ENCODE assay signal across 8 cellular contexts in the genomic region with DNA sequence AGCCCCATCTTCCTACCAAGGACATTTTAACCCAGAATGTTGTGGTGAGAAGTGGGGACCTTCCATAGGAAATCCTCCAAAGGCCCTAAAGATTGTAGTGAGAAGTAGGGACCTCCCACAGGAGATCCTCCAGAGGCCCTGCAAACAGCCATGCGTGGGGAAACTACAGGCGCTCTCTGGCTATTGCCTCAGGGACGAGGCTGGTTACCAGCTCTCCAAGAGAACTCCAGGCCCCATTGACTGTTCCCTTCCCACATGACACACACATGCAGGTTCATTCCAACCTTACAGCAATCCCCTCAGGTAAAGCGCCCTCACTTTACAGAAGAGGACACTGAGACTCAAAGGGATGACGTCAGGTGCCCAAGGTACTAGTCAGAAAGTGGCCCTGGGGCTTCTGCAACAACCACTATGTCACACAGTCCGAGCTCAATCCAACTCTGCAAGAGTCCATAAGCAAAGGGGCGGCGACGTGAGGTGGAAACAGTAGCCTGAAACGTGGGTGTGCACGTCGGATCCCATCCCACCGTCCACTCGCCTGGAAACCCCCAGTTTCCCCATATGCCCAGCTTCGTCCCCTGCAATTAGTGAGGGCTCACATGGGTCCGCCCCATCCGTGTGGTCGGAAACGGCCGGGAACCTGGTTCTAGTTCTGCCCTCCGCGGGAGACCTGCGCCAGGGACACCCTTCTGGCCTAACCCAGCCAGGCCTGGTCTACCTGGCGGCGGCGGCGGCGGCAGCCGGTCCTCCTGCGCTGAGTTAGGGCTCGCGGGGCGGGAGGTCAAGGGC. TPM values are rescaled to one million over a fixed set of nuclear protein-coding genes. Genes with fewer than 3 reads are reported as not detected.
A peak's percentile ranks its signal among the peaks of the same experiment; 100 is the strongest.
DNase-seq lines count a peak whose midpoint lies in the region; ATAC-seq, FAIRE-seq and TF ChIP-seq lines count a peak whose summit lies in the region.
"Not testable (repeated sequence)": the region's sequence is repeated elsewhere in the genome, so short reads cannot be mapped to it uniquely, and the experiment has no call there.

No MANE protein-coding gene starts in this region.

- not testable (repeated sequence) for TF ChIP-seq POLR2A in K562 (conservative IDR thresholded peaks at IDR 0.05)

- not testable (repeated sequence) for H3K23me2 ChIP-seq in H9 (ENCODE audit: insufficient read length, low read depth, low read length, poor library complexity, severe bottlenecking)

- H4K8ac ChIP-seq in H9 (replicated peaks; ENCODE audit: insufficient read length, low read depth, low read length): not testable (repeated sequence)

- CTCF ChIA-PET in K562 (lab: Yijun Ruan, JAX; ENCODE audit: low intra/inter-chr PET ratio): not testable (repeated sequence)

- not testable (repeated sequence) for H4K5ac ChIP-seq in H9 (ENCODE audit: insufficient read length, low read depth, low read length)

- not testable (repeated sequence) for H3K9me3 ChIP-seq in H9 (ENCODE audit: control insufficient read depth, low read depth, low read length); K562 (replicated peaks; ENCODE audit: control insufficient read depth, insufficient read depth, low read depth, low read length); right cardiac atrium (ENCODE audit: control insufficient read depth, low read length); upper lobe of right lung

- H2BK20ac ChIP-seq in H9 (ENCODE audit: low read depth, low read length, poor library complexity, severe bottlenecking): not testable (repeated sequence)

- H3K4ac ChIP-seq in H9 (ENCODE audit: low read depth, low read length): not testable (repeated sequence)

- H4K20me1 ChIP-seq in H9 (ENCODE audit: control insufficient read depth, insufficient read depth, insufficient read length); K562 (replicated peaks; ENCODE audit: control insufficient read depth, insufficient read depth, low read length): not testable (repeated sequence)

- not testable (repeated sequence) for H3T11ph ChIP-seq in H9 (ENCODE audit: low read length)

- ATAC-seq in HG03442 (IDR thresholded peaks at IDR 0.05; ENCODE audit: unreplicated experiment): peak; percentile 38
- peak; percentile 70 for ATAC-seq in K562
- peak; percentile 7 to 13 for ATAC-seq in right cardiac atrium
- peak; percentile 13 for ATAC-seq in upper lobe of right lung

- not testable (repeated sequence) for H4K91ac ChIP-seq in H9 (ENCODE audit: insufficient read length, low read depth, low read length)

- not testable (repeated sequence) for H3K79me1 ChIP-seq in H9 (ENCODE audit: insufficient read depth, low read depth, low read length, poor library complexity, severe bottlenecking)

- H3K36me3 ChIP-seq in K562 (ENCODE audit: control insufficient read depth, insufficient read depth, low read length); upper lobe of right lung: not testable (repeated sequence)

- not testable (repeated sequence) for H3K56ac ChIP-seq in H9 (ENCODE audit: insufficient read length, low read depth, low read length)

- not testable (repeated sequence) for H3K4me1 Mint-ChIP-seq in H9
- H3K4me1 Mint-ChIP-seq in T-helper 1 cell treated with Interleukin-12 subunit alpha and Interleukin-12 subunit beta and Interleukin-4 antibody, amounts not matched to agents 30 μg/mL and 1 μg/mL, for 36 hours (ENCODE audit: low read depth): peaks cover 10% of the 10 kb centered on the region
- peaks cover 10% of the 10 kb centered on the region for H3K4me1 Mint-ChIP-seq in neural crest cell

- H3K23ac ChIP-seq in H9 (ENCODE audit: insufficient read length, low read depth, low read length): not testable (repeated sequence)

- FAIRE-seq in K562 (lab: Jason Lieb, UNC): peak; percentile 91

- not testable (repeated sequence) for H2BK120ac ChIP-seq in H9 (ENCODE audit: low read depth, low read length, poor library complexity, severe bottlenecking)

- TF ChIP-seq EP300 in K562 (IDR thresholded peaks at IDR 0.05; ENCODE audit: low read length): not testable (repeated sequence)

- not testable (repeated sequence) for H2BK12ac ChIP-seq in H9 (ENCODE audit: insufficient read length, low read depth, low read length)

- TF ChIP-seq RAD21 in K562 (CRISPR knock-in tag; conservative IDR thresholded peaks at IDR 0.05 in 1 of 2, IDR thresholded peaks at IDR 0.05 in 1 of 2): not testable (repeated sequence)

- not testable (repeated sequence) for H2AFZ ChIP-seq in H9 (ENCODE audit: low read length); K562 (ENCODE audit: low read depth, low read length)

- in situ Hi-C loops in K562 (cut with MboI): loop anchor here (5.0 to 10.0 kb wide), 2 partner anchors 1082 to 1689 kb away; a partner anchor contains a TSS

- H3K79me2 ChIP-seq in H9 (ENCODE audit: insufficient read depth, low read length); K562 (ENCODE audit: control insufficient read depth, insufficient read depth, low read length): not testable (repeated sequence)

- not testable (repeated sequence) for H2BK5ac ChIP-seq in H9 (ENCODE audit: insufficient read length, low read length)

- intact Hi-C loops in K562 (cut with micrococcal nuclease); right cardiac atrium (cut with DNase I); upper lobe of right lung (cut with DNase I): not testable (repeated sequence)

- WGBS in H9 (ENCODE audit: extremely low coverage, insufficient read length, low lambda C conversion rate): no CpG with 5 or more reads among the region's 33 CpGs
- WGBS in K562 (ENCODE audit: insufficient coverage, low coverage, missing lambda C conversion rate): 20% methylated on average over 4 of the region's 33 CpGs
- WGBS in right cardiac atrium: 74% methylated on average over 4 of the region's 33 CpGs

- H3K4me2 ChIP-seq in H9 (ENCODE audit: insufficient read depth, insufficient read length, low read length) (peak overlapping the region; percentile 30), K562 (ENCODE audit: insufficient read depth, low read length) (peak overlapping the region; percentile 58)

- POLR2A ChIA-PET in K562 (lab: Yijun Ruan, JAX): not testable (repeated sequence)

- not testable (repeated sequence) for H3K9me3 Mint-ChIP-seq in H9; T-helper 1 cell treated with Interleukin-12 subunit alpha and Interleukin-12 subunit beta and Interleukin-4 antibody, amounts not matched to agents 30 μg/mL and 1 μg/mL, for 36 hours; neural crest cell

- H2BK15ac ChIP-seq in H9 (ENCODE audit: low read depth, low read length): not testable (repeated sequence)

- not testable (repeated sequence) for H3K4me1 ChIP-seq in H9 (ENCODE audit: insufficient read depth, low read length); K562 (replicated peaks in 1 of 2; ENCODE audit: control insufficient read depth in 2 of 2, insufficient read depth in 2 of 2, low read length in 2 of 2); right cardiac atrium (ENCODE audit: control insufficient read depth, insufficient read depth, low read length); upper lobe of right lung

- not testable (repeated sequence) for H3K27ac ChIP-seq in H9 (ENCODE audit: insufficient read length, low read depth, low read length); K562 (ENCODE audit: extremely low read depth, low read depth, low read length); right cardiac atrium (ENCODE audit: low read length); upper lobe of right lung

- not testable (repeated sequence) for H3K27me3 Mint-ChIP-seq in H9 (ENCODE audit: low read depth); neural crest cell (ENCODE audit: low read depth)
- H3K27me3 Mint-ChIP-seq in T-helper 1 cell treated with Interleukin-12 subunit alpha and Interleukin-12 subunit beta and Interleukin-4 antibody, amounts not matched to agents 30 μg/mL and 1 μg/mL, for 36 hours (ENCODE audit: low read depth): peaks cover 14% of the 10 kb centered on the region

- BruUV-seq in K562 (replicated peaks; lab: Mats Ljungman, UMichigan): not testable (repeated sequence)

- DNase-seq in H9; K562 (ENCODE audit: extremely low read depth in 1 of 4, low spot score in 3 of 4); neural crest cell (ENCODE audit: low read depth, low spot score); upper lobe of right lung: not testable (repeated sequence)
- peak in 1 of 3 donors; percentile 19 for DNase-seq in right cardiac atrium

- H3K4me3 ChIP-seq in GM12875 (ENCODE audit: low read depth, low read length): peak overlapping the region; percentile 36
- H3K4me3 ChIP-seq in K562: peak overlapping the region; percentile 33
- peak overlapping the region; percentile 39 for H3K4me3 ChIP-seq in right cardiac atrium (ENCODE audit: low read length)
- H3K4me3 ChIP-seq in upper lobe of right lung: peak overlapping the region; percentile 43

- TF ChIP-seq CTCF in GM12875 (IDR thresholded peaks at IDR 0.05; ENCODE audit: borderline replicate concordance, insufficient read depth, low read depth, low read length); H9 (conservative IDR thresholded peaks at IDR 0.05); K562 (IDR thresholded peaks at IDR 0.05 in 2 of 3, conservative IDR thresholded peaks at IDR 0.05 in 1 of 3; ENCODE audit: insufficient read depth in 2 of 3, low read depth in 1 of 3, low read length in 3 of 3); neural crest cell (conservative IDR thresholded peaks at IDR 0.05); upper lobe of right lung (IDR thresholded peaks at IDR 0.05): not testable (repeated sequence)

- H3K14ac ChIP-seq in H9 (ENCODE audit: insufficient read depth, low read length): not testable (repeated sequence)

- H3K27me3 ChIP-seq in H9 (ENCODE audit: insufficient read depth, low read length); K562 (ENCODE audit: control insufficient read depth in 2 of 2, insufficient read depth in 2 of 2, low read length in 2 of 2); right cardiac atrium (ENCODE audit: control insufficient read depth, insufficient read depth); upper lobe of right lung: not testable (repeated sequence)

- not testable (repeated sequence) for H3K27ac Mint-ChIP-seq in H9; T-helper 1 cell treated with Interleukin-12 subunit alpha and Interleukin-12 subunit beta and Interleukin-4 antibody, amounts not matched to agents 30 μg/mL and 1 μg/mL, for 36 hours; neural crest cell (ENCODE audit: unreplicated experiment)

- not testable (repeated sequence) for H2AK5ac ChIP-seq in H9 (ENCODE audit: insufficient read length, low read length)

- H3K4me3 Mint-ChIP-seq in H9 (peak overlapping the region; percentile 53 to 70; a peak in 4 of 5 replicates), neural crest cell (peak overlapping the region; percentile 41)
- H3K4me3 Mint-ChIP-seq in T-helper 1 cell treated with Interleukin-12 subunit alpha and Interleukin-12 subunit beta and Interleukin-4 antibody, amounts not matched to agents 30 μg/mL and 1 μg/mL, for 36 hours: peak overlapping the region; percentile 25

- not testable (repeated sequence) for H3K9me1 ChIP-seq in K562 (ENCODE audit: control insufficient read depth, insufficient read depth, low read length)

- not testable (repeated sequence) for H3K9ac ChIP-seq in H9 (ENCODE audit: extremely low read depth, insufficient read length, low read length)
- peak overlapping the region in 1 of 2 experiments; percentile 58; a peak in 2 of 4 replicates for H3K9ac ChIP-seq in K562 (ENCODE audit: insufficient read depth in 1 of 2, low read depth in 2 of 2, low read length in 2 of 2)

- H3K18ac ChIP-seq in H9 (ENCODE audit: insufficient read length, low read depth, low read length): not testable (repeated sequence)

- H3K36me3 Mint-ChIP-seq in H9 (ENCODE audit: insufficient read depth in 1 of 3, low read depth in 3 of 3); T-helper 1 cell treated with Interleukin-12 subunit alpha and Interleukin-12 subunit beta and Interleukin-4 antibody, amounts not matched to agents 30 μg/mL and 1 μg/mL, for 36 hours (ENCODE audit: low read depth); neural crest cell (ENCODE audit: low read depth): not testable (repeated sequence)

RNA-seq across cellular contexts. Expression of a gene that starts 0.5 kb away (rescaled TPM):
- total RNA-seq in H9 (2021) (34.5 and 36.9 TPM in 2 replicates), K562 (2014; rRNA removed) (26.6 and 33.1 TPM in 2 replicates), K562 (2014; rRNA removed; fragmentation: Illumina TruSeq; extraction: Trizol) (23.3 and 27.5 TPM in 2 replicates), K562 (2015; rRNA removed; fragmentation: Illumina TruSeq; extraction: Trizol) (26.1 and 29.7 TPM in 2 replicates), K562 (2021) (32.9 and 35.0 TPM in 2 replicates), right cardiac atrium (10 to 100 TPM; 18.4 to 37.0 (median 31.6) TPM), neural crest cell (39.2 and 41.1 TPM in 2 replicates), upper lobe of right lung (12.2 TPM)
- 32.3 and 58.4 TPM in 2 replicates for total RNA-seq in K562 (2011; cell fraction: chromatin; rRNA removed; ENCODE audit: low replicate concordance)
- 39.3 and 50.0 TPM in 2 replicates for total RNA-seq in K562 (2011; cell fraction: nucleolus; rRNA removed)
- total RNA-seq in K562 (2011; cell fraction: nucleoplasm; rRNA removed): 42.0 and 62.4 TPM in 2 replicates
- polyA plus RNA-seq in K562 (2011; rRNA removed) (18.9 and 23.8 TPM in 2 replicates), K562 (2014; fragmentation: Illumina TruSeq; extraction: Trizol) (35.1 and 36.6 TPM in 2 replicates), K562 (2014; fragmentation: Nextera tagmentation; extraction: Ambion mirVana) (1 to 10 TPM; 4.7 to 8.7 TPM), K562 (2014; rRNA removed) (22.7 and 23.8 TPM in 2 replicates), right cardiac atrium (21.0 TPM)
- polyA plus RNA-seq in K562 (2011; cell fraction: cytosol; rRNA removed): 22.2 and 27.3 TPM in 2 replicates
- polyA plus RNA-seq in K562 (2011; cell fraction: nucleus; rRNA removed): 77.1 and 85.2 TPM in 2 replicates
- 24.0 and 51.0 TPM in 2 replicates for polyA plus RNA-seq in K562 (2012)
- 15.6 and 20.2 TPM in 2 replicates for polyA minus RNA-seq in K562 (2011; rRNA and poly(A)+ RNA removed)
- polyA minus RNA-seq in K562 (2011; cell fraction: cytosol; rRNA and poly(A)+ RNA removed): 14.6 and 16.6 TPM in 2 replicates
- polyA minus RNA-seq in K562 (2011; cell fraction: nucleus; rRNA and poly(A)+ RNA removed): 23.6 and 27.8 TPM in 2 replicates

RNA-seq across cellular contexts. Expression of a gene that starts 18.8 kb away (rescaled TPM):
- total RNA-seq in H9 (2021) (9.1 and 9.8 TPM in 2 replicates), K562 (2014; rRNA removed) (25.3 and 27.3 TPM in 2 replicates), K562 (2014; rRNA removed; fragmentation: Illumina TruSeq; extraction: Trizol) (21.8 and 25.5 TPM in 2 replicates), K562 (2015; rRNA removed; fragmentation: Illumina TruSeq; extraction: Trizol) (26.7 and 29.1 TPM in 2 replicates), K562 (2021) (15.7 and 19.0 TPM in 2 replicates), right cardiac atrium (10 to 100 TPM in 1 of 4 donors, 1 to 10 TPM in 3; 8.2 to 10.6 (median 9.4) TPM), neural crest cell (36.0 and 36.2 TPM in 2 replicates), upper lobe of right lung (21.0 TPM)
- total RNA-seq in K562 (2011; cell fraction: chromatin; rRNA removed; ENCODE audit: low replicate concordance): 108 and 226 TPM in 2 replicates
- 52.2 and 62.4 TPM in 2 replicates for total RNA-seq in K562 (2011; cell fraction: nucleolus; rRNA removed)
- total RNA-seq in K562 (2011; cell fraction: nucleoplasm; rRNA removed): 82.4 and 83.8 TPM in 2 replicates
- polyA plus RNA-seq in K562 (2011; rRNA removed) (11.4 and 12.9 TPM in 2 replicates), K562 (2014; fragmentation: Illumina TruSeq; extraction: Trizol) (7.6 and 8.1 TPM in 2 replicates), K562 (2014; fragmentation: Nextera tagmentation; extraction: Ambion mirVana) (1 to 10 TPM; 8.0 to 9.6 TPM), K562 (2014; rRNA removed) (11.2 and 15.4 TPM in 2 replicates), right cardiac atrium (3.3 TPM)
- 1.8 and 2.2 TPM in 2 replicates for polyA plus RNA-seq in K562 (2011; cell fraction: cytosol; rRNA removed)
- polyA plus RNA-seq in K562 (2011; cell fraction: nucleus; rRNA removed): 67.9 and 78.2 TPM in 2 replicates
- polyA plus RNA-seq in K562 (2012): 5.0 and 6.8 TPM in 2 replicates
- polyA minus RNA-seq in K562 (2011; rRNA and poly(A)+ RNA removed): 69.6 and 95.4 TPM in 2 replicates
- polyA minus RNA-seq in K562 (2011; cell fraction: cytosol; rRNA and poly(A)+ RNA removed): 3.4 and 4.1 TPM in 2 replicates
- polyA minus RNA-seq in K562 (2011; cell fraction: nucleus; rRNA and poly(A)+ RNA removed): 172 and 270 TPM in 2 replicates

Comparison
In these comparisons a context has a peak if more than half of its experiments do, and no peak if none do; other contexts are left out.
1. ATAC-seq: peak in every context shown above with its lines; median percentile 70 in K562; 38 in HG03442; 13 in upper lobe of right lung; 10 in right cardiac atrium.